17 cellular contexts compared by ENCODE assay signal in genomic region chr20:225879-226278, GRCh38. TPM values are rescaled to one million over a fixed set of nuclear protein-coding genes. Genes with fewer than 3 reads are reported as not detected.
"Had no signal": no experiment of that assay in that cellular context is flagged by ENCODE, and none has a peak within 500 bp of the region (broad histone marks: within the 10 kb centered on the region; RNA-seq: fewer than 3 reads in every experiment).

No MANE protein-coding gene starts in this region.

RNA-seq across cellular contexts. Expression of gene DEFB129, which starts 1.2 kb away (rescaled TPM):
- total RNA-seq: activated CD4-positive, alpha-beta memory T cell treated with anti-CD3 and anti-CD28 coated beads, Interleukin-2, amount 10 ng/mL, durations not matched to agents 7 days and 5 days; activated CD4-positive, alpha-beta T cell treated with anti-CD3 and anti-CD28 coated beads for 36 hours; activated CD4-positive, alpha-beta T cell treated with anti-CD3 and anti-CD28 coated beads, Interleukin-2, amount 10 ng/mL, durations not matched to agents 7 days and 5 days; activated CD8-positive, alpha-beta memory T cell treated with anti-CD3 and anti-CD28 coated beads, Interleukin-2, amount 10 ng/mL, durations not matched to agents 7 days and 5 days; activated CD8-positive, alpha-beta T cell treated with anti-CD3 and anti-CD28 coated beads, Interleukin-2, amount 10 ng/mL, durations not matched to agents 7 days and 5 days; activated naive CD4-positive, alpha-beta T cell treated with anti-CD3 and anti-CD28 coated beads, Interleukin-2, amount 50 U/mL, for 72 hours; activated T-helper 2 cell treated with anti-CD3 and anti-CD28 coated beads, Interferon-gamma antibody, Interleukin-2, Interleukin-4, amounts not matched to agents 10 μg/mL and 5 μg/mL and 100 μg/mL, durations not matched to agents 14 hours and 24 hours and 36 hours; ascending aorta; bronchial epithelial cell; cardiac muscle cell; chondrocyte; T-cell; T-helper 1 cell treated with Interleukin-12 subunit alpha and Interleukin-12 subunit beta and Interleukin-4 antibody, amounts not matched to agents 30 ng/mL and 1 ng/mL, for 36 hours; T-helper 17 cell; T-helper 2 cell treated with Interferon-gamma antibody and Interleukin-4, amounts not matched to agents 100 ng/mL and 5 ng/mL, for 36 hours; WTC11 had no signal
- polyA plus RNA-seq: adipose tissue, cardiac muscle cell had no signal

RNA-seq across cellular contexts. Expression of gene DEFB132, which starts 31.6 kb away (rescaled TPM):
- total RNA-seq: activated CD4-positive, alpha-beta memory T cell treated with anti-CD3 and anti-CD28 coated beads, Interleukin-2, amount 10 ng/mL, durations not matched to agents 7 days and 5 days; activated CD4-positive, alpha-beta T cell treated with anti-CD3 and anti-CD28 coated beads for 36 hours; activated CD4-positive, alpha-beta T cell treated with anti-CD3 and anti-CD28 coated beads, Interleukin-2, amount 10 ng/mL, durations not matched to agents 7 days and 5 days; activated CD8-positive, alpha-beta memory T cell treated with anti-CD3 and anti-CD28 coated beads, Interleukin-2, amount 10 ng/mL, durations not matched to agents 7 days and 5 days; activated CD8-positive, alpha-beta T cell treated with anti-CD3 and anti-CD28 coated beads, Interleukin-2, amount 10 ng/mL, durations not matched to agents 7 days and 5 days; activated naive CD4-positive, alpha-beta T cell treated with anti-CD3 and anti-CD28 coated beads, Interleukin-2, amount 50 U/mL, for 72 hours; activated T-helper 2 cell treated with anti-CD3 and anti-CD28 coated beads, Interferon-gamma antibody, Interleukin-2, Interleukin-4, amounts not matched to agents 10 μg/mL and 5 μg/mL and 100 μg/mL, durations not matched to agents 14 hours and 24 hours and 36 hours; bronchial epithelial cell; cardiac muscle cell; chondrocyte; T-cell; T-helper 1 cell treated with Interleukin-12 subunit alpha and Interleukin-12 subunit beta and Interleukin-4 antibody, amounts not matched to agents 30 ng/mL and 1 ng/mL, for 36 hours; T-helper 17 cell; T-helper 2 cell treated with Interferon-gamma antibody and Interleukin-4, amounts not matched to agents 100 ng/mL and 5 ng/mL, for 36 hours; WTC11 had no signal
- polyA plus RNA-seq: cardiac muscle cell had no signal

RNA-seq across cellular contexts. Expression of gene DEFB128, which starts 36.4 kb away (rescaled TPM):
- total RNA-seq: activated CD4-positive, alpha-beta memory T cell treated with anti-CD3 and anti-CD28 coated beads, Interleukin-2, amount 10 ng/mL, durations not matched to agents 7 days and 5 days; activated CD4-positive, alpha-beta T cell treated with anti-CD3 and anti-CD28 coated beads for 36 hours; activated CD4-positive, alpha-beta T cell treated with anti-CD3 and anti-CD28 coated beads, Interleukin-2, amount 10 ng/mL, durations not matched to agents 7 days and 5 days; activated CD8-positive, alpha-beta memory T cell treated with anti-CD3 and anti-CD28 coated beads, Interleukin-2, amount 10 ng/mL, durations not matched to agents 7 days and 5 days; activated CD8-positive, alpha-beta T cell treated with anti-CD3 and anti-CD28 coated beads, Interleukin-2, amount 10 ng/mL, durations not matched to agents 7 days and 5 days; activated naive CD4-positive, alpha-beta T cell treated with anti-CD3 and anti-CD28 coated beads, Interleukin-2, amount 50 U/mL, for 72 hours; activated T-helper 2 cell treated with anti-CD3 and anti-CD28 coated beads, Interferon-gamma antibody, Interleukin-2, Interleukin-4, amounts not matched to agents 10 μg/mL and 5 μg/mL and 100 μg/mL, durations not matched to agents 14 hours and 24 hours and 36 hours; ascending aorta; bronchial epithelial cell; cardiac muscle cell; chondrocyte; T-cell; T-helper 1 cell treated with Interleukin-12 subunit alpha and Interleukin-12 subunit beta and Interleukin-4 antibody, amounts not matched to agents 30 ng/mL and 1 ng/mL, for 36 hours; T-helper 17 cell; T-helper 2 cell treated with Interferon-gamma antibody and Interleukin-4, amounts not matched to agents 100 ng/mL and 5 ng/mL, for 36 hours; WTC11 had no signal
- polyA plus RNA-seq: adipose tissue, cardiac muscle cell had no signal
